ENCODE assay signal across 23 cellular contexts in the genomic region with DNA sequence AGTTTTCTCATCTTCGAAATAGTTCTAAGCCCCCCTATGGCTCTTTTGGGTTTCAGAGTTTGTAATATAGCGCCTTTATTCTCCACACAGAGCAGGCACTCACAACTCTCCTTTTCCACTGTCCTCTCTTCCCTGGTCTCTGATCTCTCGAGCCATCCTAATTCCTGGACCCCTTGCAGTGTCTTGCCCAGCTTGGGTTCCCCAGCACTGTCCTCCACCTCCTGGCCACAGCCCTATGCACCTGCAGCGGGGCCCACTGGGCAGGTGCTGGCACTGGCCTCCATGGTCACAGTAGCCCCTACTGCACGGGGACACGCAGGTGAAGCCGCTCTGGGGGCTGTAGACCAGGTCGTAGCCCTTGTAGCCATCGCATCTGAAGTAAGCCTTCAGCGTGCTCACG. TPM values are rescaled to one million over a fixed set of nuclear protein-coding genes. Genes with fewer than 3 reads are reported as not detected.
DNase-seq lines count a peak whose midpoint lies in the region; ATAC-seq and TF ChIP-seq lines count a peak whose summit lies in the region.
"Had no signal": no experiment of that assay in that cellular context is flagged by ENCODE, and none has a peak within 500 bp of the region (broad histone marks: within the 10 kb centered on the region; RNA-seq: fewer than 3 reads in every experiment).

No MANE protein-coding gene starts in this region.

- H3K9me3 Mint-ChIP-seq in T-helper 2 cell treated with Interferon-gamma antibody and Interleukin-4, amounts not matched to agents 5 μg/mL and 100 μg/mL, for 36 hours: no peaks in the 10 kb centered on the region
- peaks cover 8% of the 10 kb centered on the region for H3K9me3 Mint-ChIP-seq in GM23338
- no peaks in the 10 kb centered on the region for H3K9me3 Mint-ChIP-seq in effector memory CD8-positive, alpha-beta T cell
- no peaks in the 10 kb centered on the region for H3K9me3 Mint-ChIP-seq in natural killer cell treated with Interleukin-12 subunit alpha and Interleukin-12 subunit beta and Interleukin-15 and Interleukin-18, amount 100 ng/mL, for 72 hours
- H3K9me3 Mint-ChIP-seq: activated CD8-positive, alpha-beta T cell treated with anti-CD3 and anti-CD28 coated beads for 36 hours; stimulated activated memory B cell treated with anti-CD40 and anti-IgM and Interleukin-4, amounts not matched to agents 10 μg/mL and 1 μg/mL and 100 μg/mL, for 72 hours had no signal

- TF ChIP-seq CTCF in GM23338 (conservative IDR thresholded peaks at IDR 0.05; ENCODE audit: low read depth in 2 of 2): no peak

- no peak overlapping the region for H3K27ac ChIP-seq in GM23338 (ENCODE audit: low read depth)
- H3K27ac ChIP-seq: breast epithelium, HL-60, neutrophil, suprapubic skin had no signal

- no peak overlapping the region for H3K4me3 ChIP-seq in GM23338
- H3K4me3 ChIP-seq: suprapubic skin had no signal

- no peak overlapping the region for H3K4me2 ChIP-seq in GM23338

- H2AFZ ChIP-seq in GM23338: no peak overlapping the region

- H3K27me3 ChIP-seq in GM23338 (ENCODE audit: insufficient read depth): peaks cover 13% of the 10 kb centered on the region
- H3K27me3 ChIP-seq: breast epithelium had no signal

- peak overlapping the region; percentile 34 for H3K27ac Mint-ChIP-seq in T-helper 2 cell treated with Interferon-gamma antibody and Interleukin-4, amounts not matched to agents 5 μg/mL and 100 μg/mL, for 36 hours
- no peak overlapping the region for H3K27ac Mint-ChIP-seq in GM23338
- no peak overlapping the region for H3K27ac Mint-ChIP-seq in effector memory CD8-positive, alpha-beta T cell
- H3K27ac Mint-ChIP-seq in natural killer cell treated with Interleukin-12 subunit alpha and Interleukin-12 subunit beta and Interleukin-15 and Interleukin-18, amount 100 ng/mL, for 72 hours: peak overlapping the region in 1 of 2 donors; percentile 24
- H3K27ac Mint-ChIP-seq: activated CD8-positive, alpha-beta T cell treated with anti-CD3 and anti-CD28 coated beads for 36 hours; stimulated activated memory B cell treated with anti-CD40 and anti-IgM and Interleukin-4, amounts not matched to agents 10 μg/mL and 1 μg/mL and 100 μg/mL, for 72 hours had no signal

- H3K9me2 ChIP-seq in GM23338 (ENCODE audit: insufficient read depth): no peaks in the 10 kb centered on the region

- H3K4me1 ChIP-seq in GM23338 (ENCODE audit: insufficient read depth): no peaks in the 10 kb centered on the region
- H3K4me1 ChIP-seq: breast epithelium had no signal

- H3K36me3 Mint-ChIP-seq in T-helper 2 cell treated with Interferon-gamma antibody and Interleukin-4, amounts not matched to agents 5 μg/mL and 100 μg/mL, for 36 hours (ENCODE audit: low read depth): no peaks in the 10 kb centered on the region
- H3K36me3 Mint-ChIP-seq in GM23338 (ENCODE audit: low read depth): peaks cover 3% of the 10 kb centered on the region; the same call in 2 of the 3 replicates
- H3K36me3 Mint-ChIP-seq in effector memory CD8-positive, alpha-beta T cell (ENCODE audit: insufficient read depth): peaks cover 2% of the 10 kb centered on the region
- H3K36me3 Mint-ChIP-seq in natural killer cell treated with Interleukin-12 subunit alpha and Interleukin-12 subunit beta and Interleukin-15 and Interleukin-18, amount 100 ng/mL, for 72 hours: no peaks in the 10 kb centered on the region
- H3K36me3 Mint-ChIP-seq: stimulated activated memory B cell treated with anti-CD40 and anti-IgM and Interleukin-4, amounts not matched to agents 10 μg/mL and 1 μg/mL and 100 μg/mL, for 72 hours had no signal

- no peaks in the 10 kb centered on the region for H3K36me3 ChIP-seq in GM23338 (ENCODE audit: insufficient read depth)
- H3K36me3 ChIP-seq: breast epithelium, neutrophil, suprapubic skin had no signal

- H3K79me2 ChIP-seq in GM23338 (replicated peaks; ENCODE audit: insufficient read depth): no peaks in the 10 kb centered on the region

- H3K27me3 Mint-ChIP-seq in T-helper 2 cell treated with Interferon-gamma antibody and Interleukin-4, amounts not matched to agents 5 μg/mL and 100 μg/mL, for 36 hours (ENCODE audit: low read depth): no peaks in the 10 kb centered on the region
- peaks cover 26% of the 10 kb centered on the region for H3K27me3 Mint-ChIP-seq in GM23338 (ENCODE audit: insufficient read depth, low read depth, poor library complexity)
- H3K27me3 Mint-ChIP-seq in effector memory CD8-positive, alpha-beta T cell: peaks cover 9 to 10% of the 10 kb centered on the region in 2 donors
- peaks cover 3 to 20% of the 10 kb centered on the region in 2 donors for H3K27me3 Mint-ChIP-seq in natural killer cell treated with Interleukin-12 subunit alpha and Interleukin-12 subunit beta and Interleukin-15 and Interleukin-18, amount 100 ng/mL, for 72 hours
- H3K27me3 Mint-ChIP-seq: activated CD8-positive, alpha-beta T cell treated with anti-CD3 and anti-CD28 coated beads for 36 hours had no signal

- peak overlapping the region; percentile 13 for H3K4me3 Mint-ChIP-seq in T-helper 2 cell treated with Interferon-gamma antibody and Interleukin-4, amounts not matched to agents 5 μg/mL and 100 μg/mL, for 36 hours
- 0 out of 3 replicates have a peak overlapping the region, but pooled peaks have one; percentile 24 for H3K4me3 Mint-ChIP-seq in GM23338
- peak overlapping the region; percentile 36 to 46 for H3K4me3 Mint-ChIP-seq in effector memory CD8-positive, alpha-beta T cell
- H3K4me3 Mint-ChIP-seq in natural killer cell treated with Interleukin-12 subunit alpha and Interleukin-12 subunit beta and Interleukin-15 and Interleukin-18, amount 100 ng/mL, for 72 hours: peak overlapping the region; percentile 48
- H3K4me3 Mint-ChIP-seq: activated CD8-positive, alpha-beta T cell treated with anti-CD3 and anti-CD28 coated beads for 36 hours; stimulated activated memory B cell treated with anti-CD40 and anti-IgM and Interleukin-4, amounts not matched to agents 10 μg/mL and 1 μg/mL and 100 μg/mL, for 72 hours had no signal

- H3K4me1 Mint-ChIP-seq in T-helper 2 cell treated with Interferon-gamma antibody and Interleukin-4, amounts not matched to agents 5 μg/mL and 100 μg/mL, for 36 hours (ENCODE audit: low read depth): peaks cover 12% of the 10 kb centered on the region
- no peaks in the 10 kb centered on the region for H3K4me1 Mint-ChIP-seq in GM23338
- H3K4me1 Mint-ChIP-seq in effector memory CD8-positive, alpha-beta T cell (ENCODE audit: low read depth in 2 of 2): peaks cover 12 to 13% of the 10 kb centered on the region in 2 donors
- peaks cover 11 to 17% of the 10 kb centered on the region in 2 donors for H3K4me1 Mint-ChIP-seq in natural killer cell treated with Interleukin-12 subunit alpha and Interleukin-12 subunit beta and Interleukin-15 and Interleukin-18, amount 100 ng/mL, for 72 hours (ENCODE audit: low read depth in 2 of 2)

- no peaks in the 10 kb centered on the region for H4K20me1 ChIP-seq in GM23338 (replicated peaks; ENCODE audit: insufficient read depth)

- no peaks in the 10 kb centered on the region for H3F3A ChIP-seq in GM23338 (replicated peaks; ENCODE audit: low read depth)

- no peak for ATAC-seq in GM23338
- ATAC-seq in effector memory CD8-positive, alpha-beta T cell (replicated peaks): no peak
- ATAC-seq in natural killer cell treated with Interleukin-12 subunit alpha and Interleukin-12 subunit beta and Interleukin-15 and Interleukin-18, amount 100 ng/mL, for 72 hours: no peak

- no peak for DNase-seq in T-helper 2 cell treated with Interferon-gamma antibody and Interleukin-4, amounts not matched to agents 5 μg/mL and 100 μg/mL, for 36 hours (ENCODE audit: low spot score)
- DNase-seq in T-helper 2 cell: no peak
- DNase-seq in GM23338 (ENCODE audit: low spot score): no peak
- DNase-seq in effector memory CD8-positive, alpha-beta T cell: no peak
- no peak for DNase-seq in natural killer cell treated with Interleukin-12 subunit alpha and Interleukin-12 subunit beta and Interleukin-15 and Interleukin-18, amount 100 ng/mL, for 72 hours (ENCODE audit: low spot score)
- no peak for DNase-seq in NCI-H748 treated with DMSO at 0.1 percent for 48 hours (lab: John Stamatoyannopoulos, UW)
- no peak for DNase-seq in stimulated activated CD4-positive, alpha-beta T cell treated with anti-CD3 and anti-CD28 coated beads, Interleukin-2, amount 100 ng/mL, for 24 hours
- no peak for DNase-seq in activated CD8-positive, alpha-beta memory T cell treated with anti-CD3 and anti-CD28 coated beads, Interleukin-2, amount 50 U/mL, for 48 hours
- DNase-seq: 8988T; activated CD8-positive, alpha-beta T cell treated with anti-CD3 and anti-CD28 coated beads for 36 hours; cortex of kidney; GF-D8; HCEC 1CT; NCI-H1092; NCI-H187; NCI-H526 treated with DMSO at 0.1 percent for 48 hours; RPMI8226; small intestine had no signal

TF ChIP-seq in GM23338, 12 proteins besides CTCF, POLR2A, EP300 and RAD21 (continues in another document):
- no peak for TF ChIP-seq REST (IDR thresholded peaks at IDR 0.05; ENCODE audit: unreplicated experiment)

RNA-seq across cellular contexts. Expression of gene MUC20, which starts 27.9 kb away (rescaled TPM):
- 0.12 TPM in 1 of 2 replicates, not detected in the other for total RNA-seq in GM23338 (2014; rRNA removed; shearing (Covaris generic))
- 0.29 TPM in 1 of 2 replicates, not detected in the other for polyA plus RNA-seq in GM23338 (2016; fragmentation: Nextera tagmentation; extraction: Ambion mirVana)
- 1 to 10 TPM; 2.4 to 3.5 TPM for total RNA-seq in natural killer cell treated with Interleukin-12 subunit alpha and Interleukin-12 subunit beta and Interleukin-15 and Interleukin-18, amount 100 ng/mL, for 72 hours
